Comparison of ENCODE assay signal across 9 cellular contexts in the genomic region with DNA sequence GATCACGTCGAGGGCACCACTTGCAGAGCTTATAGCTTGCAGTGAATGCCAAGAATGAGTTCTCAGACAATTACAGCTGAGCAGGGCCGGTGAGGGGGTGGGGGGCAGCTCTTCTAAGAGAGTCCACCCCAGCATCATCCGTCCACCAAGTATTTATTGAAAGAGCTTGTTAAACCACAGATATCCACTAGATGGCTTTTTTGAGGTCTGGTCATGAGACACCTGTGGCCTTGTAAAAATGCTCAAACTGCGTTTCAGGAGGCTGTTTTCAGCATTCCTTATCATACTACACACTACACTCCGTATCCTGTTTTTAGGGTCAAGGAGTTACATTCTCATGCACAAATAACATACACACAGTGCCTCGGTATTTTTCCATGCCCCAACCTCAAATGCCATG. TPM values are rescaled to one million over a fixed set of nuclear protein-coding genes. Genes with fewer than 3 reads are reported as not detected.
DNase-seq lines count a peak whose midpoint lies in the region; ATAC-seq and TF ChIP-seq lines count a peak whose summit lies in the region.
"Had no signal": no experiment of that assay in that cellular context is flagged by ENCODE, and none has a peak within 500 bp of the region (broad histone marks: within the 10 kb centered on the region; RNA-seq: fewer than 3 reads in every experiment).

No MANE protein-coding gene starts in this region.

- no peak overlapping the region for H3K56ac ChIP-seq in IMR-90 (ENCODE audit: extremely low read depth, insufficient read depth, low read length)

- no peak for TF ChIP-seq POLR2A in IMR-90 (IDR thresholded peaks at IDR 0.05; ENCODE audit: low read depth, low read length)

- H3K79me2 ChIP-seq in mammary epithelial cell (ENCODE audit: insufficient read depth, low read length) (peaks cover 6% of the 10 kb centered on the region), neural cell (replicated peaks; ENCODE audit: insufficient read depth, low read length) (no peaks in the 10 kb centered on the region)

- peaks cover 0 to 9% (median 0%) of the 10 kb centered on the region in 7 donors for H3K4me1 Mint-ChIP-seq in naive thymus-derived CD4-positive, alpha-beta T cell

- no peak overlapping the region for H3K27ac ChIP-seq in IMR-90 (ENCODE audit: insufficient read depth, low read length)
- H3K27ac ChIP-seq in mammary epithelial cell (ENCODE audit: insufficient read depth, low read depth, low read length): no peak overlapping the region
- H3K27ac ChIP-seq in neural cell (ENCODE audit: low read length): no peak overlapping the region
- H3K27ac ChIP-seq in naive thymus-derived CD4-positive, alpha-beta T cell (ENCODE audit: low read depth, low read length): no peak overlapping the region

- no peak overlapping the region for H3K9ac ChIP-seq in IMR-90 (ENCODE audit: low read depth, low read length)
- H3K9ac ChIP-seq in mammary epithelial cell (ENCODE audit: insufficient read depth, low read length): no peak overlapping the region
- no peak overlapping the region for H3K9ac ChIP-seq in neural cell (ENCODE audit: low read length)

- H3K27ac Mint-ChIP-seq in naive thymus-derived CD4-positive, alpha-beta T cell: no peak overlapping the region

- 100% methylated on average over 1 of the region's 7 CpGs; no CpG with 5 or more reads in 1 of the 2 experiments for WGBS in IMR-90 (ENCODE audit: extremely low coverage in 2 of 2, insufficient read length in 1 of 2), 2 experiments
- WGBS in mammary epithelial cell (ENCODE audit: low coverage, missing lambda C conversion rate): 49% methylated on average over 7 of the region's 7 CpGs

- no peaks in the 10 kb centered on the region for H3K9me1 ChIP-seq in IMR-90 (ENCODE audit: insufficient read depth, low read length)

- no peak overlapping the region for H2AK9ac ChIP-seq in IMR-90 (replicated peaks; ENCODE audit: low read depth, low read length, poor library complexity)

- H3K14ac ChIP-seq in IMR-90 (replicated peaks; ENCODE audit: low read depth, low read length): no peak overlapping the region

- H3K9me2 ChIP-seq in neural cell (ENCODE audit: insufficient read depth, low read length): no peaks in the 10 kb centered on the region

- H3K4me3 Mint-ChIP-seq in naive thymus-derived CD4-positive, alpha-beta T cell: no peak overlapping the region
- H3K4me3 Mint-ChIP-seq: central memory CD8-positive, alpha-beta T cell had no signal

- no peak for TF ChIP-seq RAD21 in IMR-90 (IDR thresholded peaks at IDR 0.05; ENCODE audit: low read length)
- no peak for TF ChIP-seq RAD21 in neural cell (conservative IDR thresholded peaks at IDR 0.05)

- in situ Hi-C loops in IMR-90 (cut with MboI; ENCODE audit: low sequenced_read_pairs): loop anchor here (10.0 kb wide), 1 partner anchor 217 kb away; no protein-coding TSS in a partner anchor
- in situ Hi-C loops in mammary epithelial cell (cut with MboI; ENCODE audit: low sequenced_read_pairs in 2 of 2): loop anchor here (25.0 kb wide), 1 partner anchor 220 kb away; no protein-coding TSS in a partner anchor

- intact Hi-C loops in IMR-90 (cut with micrococcal nuclease) (no loop called here), mammary epithelial cell (cut with micrococcal nuclease) (loop anchor here (1.0 to 10.0 kb wide), 2 partner anchors 213 to 327 kb away; no protein-coding TSS in a partner anchor)
- intact Hi-C loops in naive thymus-derived CD4-positive, alpha-beta T cell (cut with micrococcal nuclease): loop anchor here in 1 of 2 donors (2.0 kb wide), 1 partner anchor 327 kb away; no protein-coding TSS in a partner anchor

- H2BK20ac ChIP-seq in IMR-90 (ENCODE audit: low read depth, low read length): no peak overlapping the region

- H4K5ac ChIP-seq in IMR-90 (ENCODE audit: low read depth, low read length): no peak overlapping the region

- H3K18ac ChIP-seq in IMR-90 (ENCODE audit: low read depth, low read length): no peak overlapping the region

- POLR2A ChIA-PET in IMR-90 (lab: Charles Lee; ENCODE audit: unreplicated experiment): no interaction called here
- POLR2A ChIA-PET in naive thymus-derived CD4-positive, alpha-beta T cell (lab: Charles Lee): no interaction called here

- no peaks in the 10 kb centered on the region for H3F3A ChIP-seq in neural cell (ENCODE audit: insufficient read depth, low read length, poor library complexity, severe bottlenecking)

- peaks cover 0 to 50% (median 26%) of the 10 kb centered on the region in 11 donors for H3K9me3 Mint-ChIP-seq in naive thymus-derived CD4-positive, alpha-beta T cell

- peaks cover 31 to 87% (median 80%) of the 10 kb centered on the region in 5 donors for H3K36me3 Mint-ChIP-seq in naive thymus-derived CD4-positive, alpha-beta T cell

- no peaks in the 10 kb centered on the region for H3K27me3 Mint-ChIP-seq in naive thymus-derived CD4-positive, alpha-beta T cell
- H3K27me3 Mint-ChIP-seq: central memory CD8-positive, alpha-beta T cell had no signal

- H2BK120ac ChIP-seq in IMR-90 (ENCODE audit: low read depth, low read length): no peak overlapping the region

- dilution Hi-C loops in IMR-90 (cut with HindIII; ENCODE audit: low sequenced_read_pairs, unreplicated experiment) (no loop called here), mammary epithelial cell (cut with HindIII; ENCODE audit: low sequenced_read_pairs) (no loop called here)

- TF ChIP-seq EP300 in neural cell (conservative IDR thresholded peaks at IDR 0.05; ENCODE audit: poor library complexity, severe bottlenecking): no peak

- H3K9me3 ChIP-seq in IMR-90 (ENCODE audit: control insufficient read depth, insufficient read depth, low read length): no peaks in the 10 kb centered on the region
- H3K9me3 ChIP-seq in mammary epithelial cell (replicated peaks; ENCODE audit: insufficient read depth, low read length): no peaks in the 10 kb centered on the region
- no peaks in the 10 kb centered on the region for H3K9me3 ChIP-seq in neural cell (ENCODE audit: low read length)
- no peaks in the 10 kb centered on the region for H3K9me3 ChIP-seq in naive thymus-derived CD4-positive, alpha-beta T cell (ENCODE audit: control insufficient read depth in 2 of 3, low read length in 3 of 3)

- ATAC-seq in IMR-90 (ENCODE audit: low read depth) (peak; percentile 61), HG03139 (IDR thresholded peaks at IDR 0.05; ENCODE audit: unreplicated experiment) (no peak)
- no peak for ATAC-seq in naive thymus-derived CD4-positive, alpha-beta T cell

- no TSS peak for BruUV-seq in IMR-90 (replicated peaks; lab: Mats Ljungman, UMichigan)
- no TSS peak for BruUV-seq in mammary epithelial cell (replicated peaks; lab: Mats Ljungman, UMichigan)

- no peak overlapping the region for H2BK15ac ChIP-seq in IMR-90 (ENCODE audit: low read depth, low read length)

- H3K36me3 ChIP-seq in IMR-90 (ENCODE audit: control insufficient read depth, insufficient read depth, low read length) (peaks cover 14% of the 10 kb centered on the region), mammary epithelial cell (ENCODE audit: insufficient read depth, low read length) (peaks cover 6% of the 10 kb centered on the region), neural cell (ENCODE audit: insufficient read depth, low read length) (no peaks in the 10 kb centered on the region)
- H3K36me3 ChIP-seq in naive thymus-derived CD4-positive, alpha-beta T cell (ENCODE audit: control insufficient read depth in 2 of 3, insufficient read depth in 3 of 3, low read length in 3 of 3): peaks cover 0 to 48% (median 2%) of the 10 kb centered on the region in 3 experiments

- H3K4me2 ChIP-seq in IMR-90 (ENCODE audit: low read depth, low read length) (no peak overlapping the region), mammary epithelial cell (ENCODE audit: insufficient read depth, low read depth, low read length) (no peak overlapping the region), neural cell (ENCODE audit: low read length) (no peak overlapping the region)

- peak; percentile 58 for TF ChIP-seq CTCF in GM12872 (IDR thresholded peaks at IDR 0.05; ENCODE audit: insufficient read depth, low read depth, low read length)
- 0 out of 2 replicates have a peak, but pooled peaks have one; percentile 31 for TF ChIP-seq CTCF in IMR-90 (conservative IDR thresholded peaks at IDR 0.05; ENCODE audit: low read depth, low read length)
- peak; percentile 40 to 55 for TF ChIP-seq CTCF in mammary epithelial cell (conservative IDR thresholded peaks at IDR 0.05 in 1 of 2, IDR thresholded peaks at IDR 0.05 in 1 of 2; ENCODE audit: extremely low read depth in 1 of 2, insufficient read depth in 1 of 2, low read depth in 1 of 2, low read length in 2 of 2)
- TF ChIP-seq CTCF in neural cell (IDR thresholded peaks at IDR 0.05; ENCODE audit: poor library complexity, severe bottlenecking): peak; percentile 35

- no peak overlapping the region for H3K4me3 ChIP-seq in IMR-90 (ENCODE audit: insufficient read depth, low read depth, low read length)
- no peak overlapping the region for H3K4me3 ChIP-seq in mammary epithelial cell (replicated peaks in 1 of 3; ENCODE audit: insufficient read depth in 1 of 3, low read depth in 2 of 3, low read length in 3 of 3)
- no peak overlapping the region for H3K4me3 ChIP-seq in neural cell (ENCODE audit: low read length)
- no peak overlapping the region for H3K4me3 ChIP-seq in naive thymus-derived CD4-positive, alpha-beta T cell (ENCODE audit: low read length)

- H3K4me1 ChIP-seq in IMR-90 (ENCODE audit: control insufficient read depth, insufficient read depth, low read length): no peaks in the 10 kb centered on the region
- H3K4me1 ChIP-seq in mammary epithelial cell (ENCODE audit: insufficient read depth, low read length): no peaks in the 10 kb centered on the region
- no peaks in the 10 kb centered on the region for H3K4me1 ChIP-seq in naive thymus-derived CD4-positive, alpha-beta T cell (ENCODE audit: control insufficient read depth in 2 of 2, insufficient read depth in 2 of 2, low read length in 2 of 2)

- H3K27me3 ChIP-seq in IMR-90 (ENCODE audit: control insufficient read depth, insufficient read depth, low read length) (no peaks in the 10 kb centered on the region), mammary epithelial cell (ENCODE audit: insufficient read depth, low read length) (no peaks in the 10 kb centered on the region), neural cell (ENCODE audit: insufficient read depth, low read depth, low read length) (no peaks in the 10 kb centered on the region)
- H3K27me3 ChIP-seq in naive thymus-derived CD4-positive, alpha-beta T cell (ENCODE audit: control insufficient read depth in 2 of 2, insufficient read depth in 2 of 2, low read length in 2 of 2): no peaks in the 10 kb centered on the region

- CTCF ChIA-PET in IMR-90 (lab: Yijun Ruan, JAX) (interaction anchor here (0.7 to 1.1 kb wide), 5 partner anchors 9 to 213 kb away, joined by 3 to 4 read pairs (median 3); no protein-coding TSS in a partner anchor), mammary epithelial cell (lab: Charles Lee; ENCODE audit: low non-redundant PET) (no interaction called here)
- CTCF ChIA-PET in naive thymus-derived CD4-positive, alpha-beta T cell (lab: Charles Lee): interaction anchor here (1.0 kb wide), 1 partner anchor 289 kb away, joined by 3 read pairs; no protein-coding TSS in a partner anchor

- H3K79me1 ChIP-seq in IMR-90 (ENCODE audit: low read depth in 1 of 2, low read length in 2 of 2): peaks cover 4 to 6% of the 10 kb centered on the region in 2 experiments; a peak in 2 of 4 replicates

- H2AK5ac ChIP-seq in IMR-90 (ENCODE audit: low read depth, low read length): no peak overlapping the region

- H2AFZ ChIP-seq in IMR-90 (replicated peaks; ENCODE audit: low read length, poor library complexity) (no peak overlapping the region), mammary epithelial cell (ENCODE audit: low read depth, low read length) (no peak overlapping the region), neural cell (ENCODE audit: low read depth, low read length) (no peak overlapping the region)

- no peak overlapping the region for H3K4ac ChIP-seq in IMR-90 (ENCODE audit: low read depth, low read length)

- H3K23ac ChIP-seq in IMR-90 (ENCODE audit: low read depth, low read length): no peak overlapping the region

- no peak overlapping the region for H2BK5ac ChIP-seq in IMR-90 (ENCODE audit: low read depth, low read length, poor library complexity, severe bottlenecking)

- H4K20me1 ChIP-seq in IMR-90 (ENCODE audit: insufficient read depth, low read length): no peaks in the 10 kb centered on the region
- no peaks in the 10 kb centered on the region for H4K20me1 ChIP-seq in mammary epithelial cell (ENCODE audit: insufficient read depth, low read length)
- no peaks in the 10 kb centered on the region for H4K20me1 ChIP-seq in neural cell (ENCODE audit: insufficient read depth)

- DNase-seq in IMR-90 (peak; percentile 33), mammary epithelial cell (peak; percentile 19), retina (no peak)
- DNase-seq in stimulated activated CD4-positive, alpha-beta T cell treated with anti-CD3 and anti-CD28 coated beads, Interleukin-4, amount 100 ng/mL, for 1 hour: no peak
- no peak for DNase-seq in naive thymus-derived CD4-positive, alpha-beta T cell

- no peak overlapping the region for H4K91ac ChIP-seq in IMR-90 (ENCODE audit: insufficient read depth, low read depth, low read length)

- no peak overlapping the region for H4K8ac ChIP-seq in IMR-90 (ENCODE audit: low read depth in 2 of 2, low read length in 2 of 2)

RNA-seq across cellular contexts. Expression of a gene that starts 51.5 kb away (rescaled TPM):
- total RNA-seq in IMR-90 (2012; rRNA removed) (53.2 and 120 TPM in 2 replicates), mammary epithelial cell (100 to 1,000 TPM; 106 to 159 TPM)
- polyA plus RNA-seq in IMR-90 (2012; rRNA removed) (27.1 and 34.6 TPM in 2 replicates), mammary epithelial cell (31.4 TPM), neural cell (90.5 and 92.5 TPM in 2 replicates)
- polyA plus RNA-seq in IMR-90 (2012; cell fraction: cytosol; rRNA removed): 4.4 and 8.1 TPM in 2 replicates
- polyA plus RNA-seq in IMR-90 (2012; cell fraction: nucleus; rRNA removed; ENCODE audit: low replicate concordance): 4.2 and 45.5 TPM in 2 replicates
- polyA minus RNA-seq in mammary epithelial cell (26.7 TPM), neural cell (66.0 and 74.6 TPM in 2 replicates)
- total RNA-seq in naive thymus-derived CD4-positive, alpha-beta T cell: 10 to 100 TPM; 35.9 to 70.4 (median 55.6) TPM
- polyA plus RNA-seq in naive thymus-derived CD4-positive, alpha-beta T cell: 10 to 100 TPM; 39.3 to 52.8 TPM

Comparison
In these comparisons a context has a peak if more than half of its experiments do, and no peak if none do; other contexts are left out.
1. DNase-seq: peak in IMR-90 (single experiment) and mammary epithelial cell (single experiment); none in stimulated activated CD4-positive, alpha-beta T cell treated with anti-CD3 and anti-CD28 coated beads, Interleukin-4, amount 100 ng/mL, for 1 hour (single experiment), naive thymus-derived CD4-positive, alpha-beta T cell (0 of 9) and retina (single experiment).
2. Peak in every context shown above with its lines, with median percentiles within 50 percentile points of each other: CTCF ChIP-seq.